Comparison of ENCODE assay signal across 21 cellular contexts in the genomic region with DNA sequence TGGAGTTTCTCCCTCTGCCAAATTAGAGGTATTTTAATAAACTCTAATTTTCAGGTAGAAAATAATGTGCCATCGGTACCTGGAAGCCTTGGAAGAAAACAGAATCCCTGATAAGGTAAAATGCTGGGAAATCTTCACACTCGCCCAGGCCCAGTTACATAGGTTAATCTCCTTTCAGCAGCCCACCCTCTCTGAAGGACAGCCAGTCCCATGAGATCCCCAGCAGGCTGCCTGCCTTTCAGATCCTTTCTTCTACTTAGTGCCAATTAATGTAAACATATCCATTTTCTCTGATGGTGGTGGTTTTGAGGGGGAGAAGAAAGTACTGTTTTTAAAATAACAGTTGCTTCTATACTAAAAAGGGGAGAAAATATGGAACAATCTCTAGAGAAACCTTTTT. TPM values are rescaled to one million over a fixed set of nuclear protein-coding genes. Genes with fewer than 3 reads are reported as not detected.
"Had no signal": no experiment of that assay in that cellular context is flagged by ENCODE, and none has a peak within 500 bp of the region (broad histone marks: within the 10 kb centered on the region; RNA-seq: fewer than 3 reads in every experiment).

No MANE protein-coding gene starts in this region.

- H3K9me3 ChIP-seq: body of pancreas, sigmoid colon, suprapubic skin, upper lobe of left lung had no signal

- H3K27ac Mint-ChIP-seq: activated CD8-positive, alpha-beta memory T cell treated with anti-CD3 and anti-CD28 coated beads, Interleukin-2, amount 10 ng/mL, durations not matched to agents 7 days and 5 days; activated naive CD4-positive, alpha-beta T cell treated with anti-CD3 and anti-CD28 coated beads, Interleukin-2, amount 50 U/mL, for 72 hours; activated T-cell treated with anti-CD3 and anti-CD28 coated beads, Interleukin-2, amount 50 U/mL, for 24 hours; endodermal cell had no signal

- ATAC-seq: activated CD4-positive, CD25-positive, alpha-beta regulatory T cell treated with anti-CD3 and anti-CD28 coated beads, Interleukin-2, amount 50 U/mL, for 24 hours; activated CD8-positive, alpha-beta memory T cell treated with anti-CD3 and anti-CD28 coated beads, Interleukin-2, amount 10 ng/mL, durations not matched to agents 7 days and 5 days; activated naive CD4-positive, alpha-beta T cell treated with anti-CD3 and anti-CD28 coated beads, Interleukin-2, amount 50 U/mL, for 72 hours; body of pancreas; stimulated activated naive CD8-positive, alpha-beta T cell treated with anti-CD3 and anti-CD28 coated beads, Interleukin-15, Interleukin-2, amounts not matched to agents 100 U/mL and 50 U/mL, for 24 hours had no signal

- H3K36me3 ChIP-seq: sigmoid colon, suprapubic skin, upper lobe of left lung had no signal

- H3K9me3 Mint-ChIP-seq: activated naive CD4-positive, alpha-beta T cell treated with anti-CD3 and anti-CD28 coated beads, Interleukin-2, amount 50 U/mL, for 72 hours; activated T-cell treated with anti-CD3 and anti-CD28 coated beads, Interleukin-2, amount 50 U/mL, for 24 hours; central memory CD8-positive, alpha-beta T cell; endodermal cell; neural crest cell had no signal

- H3K36me3 Mint-ChIP-seq: activated CD8-positive, alpha-beta memory T cell treated with anti-CD3 and anti-CD28 coated beads, Interleukin-2, amount 10 ng/mL, durations not matched to agents 7 days and 5 days; activated naive CD4-positive, alpha-beta T cell treated with anti-CD3 and anti-CD28 coated beads, Interleukin-2, amount 50 U/mL, for 72 hours had no signal

- H3K4me3 ChIP-seq: body of pancreas, sigmoid colon, suprapubic skin, upper lobe of left lung had no signal

- DNase-seq: activated CD4-positive, alpha-beta T cell treated with anti-CD3 and anti-CD28 coated beads, Interleukin-2, amount 50 U/mL, for 4 hours; activated CD8-positive, alpha-beta memory T cell treated with anti-CD3 and anti-CD28 coated beads, Interleukin-2, amount 10 ng/mL, durations not matched to agents 7 days and 5 days; activated effector memory CD4-positive, alpha-beta T cell treated with Interleukin-2 at 50 U/mL for 16 hours; activated T-cell treated with anti-CD3 and anti-CD28 coated beads, Interleukin-2, amount 50 U/mL, for 24 hours; amniotic stem cell; body of pancreas; dermis blood vessel endothelial cell; endodermal cell; erythroblast; hypothalamus; kidney glomerular epithelial cell; mesendoderm; sigmoid colon; stimulated activated CD4-positive, alpha-beta T cell treated with anti-CD3 and anti-CD28 coated beads, Interleukin-2, amount 100 ng/mL, for 24 hours; stimulated activated naive CD8-positive, alpha-beta T cell treated with anti-CD3 and anti-CD28 coated beads, Interleukin-15, Interleukin-2, amounts not matched to agents 100 U/mL and 50 U/mL, for 24 hours; upper lobe of left lung had no signal

- H3K27me3 ChIP-seq: body of pancreas, sigmoid colon, suprapubic skin, upper lobe of left lung had no signal

- H3K4me3 Mint-ChIP-seq: activated CD8-positive, alpha-beta memory T cell treated with anti-CD3 and anti-CD28 coated beads, Interleukin-2, amount 10 ng/mL, durations not matched to agents 7 days and 5 days; activated T-cell treated with anti-CD3 and anti-CD28 coated beads, Interleukin-2, amount 50 U/mL, for 24 hours; central memory CD8-positive, alpha-beta T cell; endodermal cell; neural crest cell had no signal

- H3K4me1 Mint-ChIP-seq: activated CD8-positive, alpha-beta memory T cell treated with anti-CD3 and anti-CD28 coated beads, Interleukin-2, amount 10 ng/mL, durations not matched to agents 7 days and 5 days; central memory CD8-positive, alpha-beta T cell; neural crest cell had no signal

- H3K27ac ChIP-seq: body of pancreas, sigmoid colon, suprapubic skin, upper lobe of left lung had no signal

- H3K4me1 ChIP-seq: body of pancreas, sigmoid colon, suprapubic skin, upper lobe of left lung had no signal

RNA-seq across cellular contexts. Expression of a gene that starts 12.2 kb away (rescaled TPM):
- total RNA-seq: activated CD8-positive, alpha-beta memory T cell treated with anti-CD3 and anti-CD28 coated beads, Interleukin-2, amount 10 ng/mL, durations not matched to agents 7 days and 5 days had no signal
